In genomic region chr17:74481621-74482020, GRCh38 we compare ENCODE assay signal across 28 cellular contexts. TPM values are rescaled to one million over a fixed set of nuclear protein-coding genes. Genes with fewer than 3 reads are reported as not detected.
DNase-seq lines count a peak whose midpoint lies in the region; ATAC-seq, FAIRE-seq and TF ChIP-seq lines count a peak whose summit lies in the region.
"Had no signal": no experiment of that assay in that cellular context is flagged by ENCODE, and none has a peak within 500 bp of the region (broad histone marks: within the 10 kb centered on the region; RNA-seq: fewer than 3 reads in every experiment).

No MANE protein-coding gene starts in this region.

- no peak overlapping the region for H2BK12ac ChIP-seq in H1 (ENCODE audit: low read depth, low read length)

- H3K18ac ChIP-seq in H1 (ENCODE audit: extremely low read depth, low read length) = no peak overlapping the region

- DNase-seq in H7 = peak; percentile 30
- no peak for DNase-seq in activated CD8-positive, alpha-beta T cell treated with anti-CD3 and anti-CD28 coated beads, Interleukin-2, amount 10 ng/mL, durations not matched to agents 7 days and 5 days
- DNase-seq in H1 (ENCODE audit: low read depth in 1 of 2, low spot score in 2 of 2) = no peak
- DNase-seq in natural killer cell treated with Interleukin-12 subunit alpha and Interleukin-12 subunit beta and Interleukin-15 and Interleukin-18, amount 100 ng/mL, for 72 hours (ENCODE audit: low spot score) = no peak
- no peak for DNase-seq in activated gamma-delta T cell treated with Interleukin-2 at 50 U/mL for 16 hours
- DNase-seq: Calu3, DND-41, GOT3, MV-4-11, NCI-H1105, NCI-H146, NCI-H2029, NCI-H446, NCI-H524 treated with DMSO at 0.1 percent for 48 hours, PC-9, SJCRH30 had no signal

- WGBS in H1 (ENCODE audit: extremely low coverage in 1 of 2, insufficient coverage in 1 of 2, insufficient read length in 1 of 2, insufficient replicate concordance in 2 of 2, low coverage in 1 of 2, low lambda C conversion rate in 2 of 2, missing lambda C conversion rate in 1 of 2), 2 experiments = 84% methylated on average over 6 of the region's 7 CpGs; no CpG with 5 or more reads in 1 of the 2 experiments

- no peaks in the 10 kb centered on the region for H3K79me1 ChIP-seq in H1 (ENCODE audit: low read depth, low read length)

- no peak overlapping the region for H2BK20ac ChIP-seq in H1 (ENCODE audit: low read length)

- H3K79me2 ChIP-seq in H1 (ENCODE audit: control insufficient read depth in 1 of 2, insufficient read depth in 2 of 2, low read length in 2 of 2) = no peaks in the 10 kb centered on the region

- peaks cover 8% of the 10 kb centered on the region for H3K9me3 Mint-ChIP-seq in activated CD8-positive, alpha-beta T cell treated with anti-CD3 and anti-CD28 coated beads, Interleukin-2, amount 10 ng/mL, durations not matched to agents 7 days and 5 days (ENCODE audit: insufficient read depth)
- no peaks in the 10 kb centered on the region for H3K9me3 Mint-ChIP-seq in natural killer cell treated with Interleukin-12 subunit alpha and Interleukin-12 subunit beta and Interleukin-15 and Interleukin-18, amount 100 ng/mL, for 72 hours

- no peak for FAIRE-seq in H1 (lab: Jason Lieb, UNC)

- no peak overlapping the region for H2AFZ ChIP-seq in H1 (ENCODE audit: low read length)
- H2AFZ ChIP-seq: PC-9 had no signal

- H3K4me3 Mint-ChIP-seq in activated CD8-positive, alpha-beta T cell treated with anti-CD3 and anti-CD28 coated beads, Interleukin-2, amount 10 ng/mL, durations not matched to agents 7 days and 5 days = no peak overlapping the region
- no peak overlapping the region for H3K4me3 Mint-ChIP-seq in natural killer cell treated with Interleukin-12 subunit alpha and Interleukin-12 subunit beta and Interleukin-15 and Interleukin-18, amount 100 ng/mL, for 72 hours
- H3K4me3 Mint-ChIP-seq: CD14-positive monocyte had no signal

- no peak overlapping the region for H2AK5ac ChIP-seq in H1 (ENCODE audit: low read depth, low read length)

- H4K20me1 ChIP-seq in H1 (replicated peaks in 1 of 2; ENCODE audit: control insufficient read depth in 1 of 2, insufficient read depth in 2 of 2, low read length in 2 of 2) = no peaks in the 10 kb centered on the region

- no peak for ATAC-seq in activated CD8-positive, alpha-beta T cell treated with anti-CD3 and anti-CD28 coated beads, Interleukin-2, amount 10 ng/mL, durations not matched to agents 7 days and 5 days
- no peak for ATAC-seq in natural killer cell treated with Interleukin-12 subunit alpha and Interleukin-12 subunit beta and Interleukin-15 and Interleukin-18, amount 100 ng/mL, for 72 hours
- ATAC-seq in GM21723 (IDR thresholded peaks at IDR 0.05; ENCODE audit: unreplicated experiment) (no peak), HG03135 (IDR thresholded peaks at IDR 0.05; ENCODE audit: unreplicated experiment) (no peak), GM18870 (IDR thresholded peaks at IDR 0.05; ENCODE audit: unreplicated experiment) (no peak)
- ATAC-seq: HCT116, Right ventricle myocardium inferior, SK-N-SH treated with all-trans-retinoic acid at 6 μM for 48 hours had no signal

- H2BK15ac ChIP-seq in H1 (ENCODE audit: low read length) = no peak overlapping the region

- H3K4me1 ChIP-seq in H1 (replicated peaks in 1 of 4; ENCODE audit: control insufficient read depth in 3 of 4, insufficient read depth in 4 of 4, low read length in 3 of 4) = no peaks in the 10 kb centered on the region
- H3K4me1 ChIP-seq: SJCRH30 had no signal

- H3K9ac ChIP-seq in H1 (replicated peaks in 1 of 4; ENCODE audit: extremely low read depth in 1 of 4, low read depth in 3 of 4, low read length in 3 of 4) = no peak overlapping the region

- no peak for TF ChIP-seq CTCF in H1 (IDR thresholded peaks at IDR 0.05; ENCODE audit: control extremely low read depth in 1 of 3, insufficient read depth in 1 of 3, low read depth in 1 of 3, low read length in 3 of 3)

- POLR2A ChIA-PET in activated CD8-positive, alpha-beta T cell treated with anti-CD3 and anti-CD28 coated beads, Interleukin-2, amount 10 ng/mL, durations not matched to agents 7 days and 5 days (lab: Charles Lee) = no interaction called here
- POLR2A ChIA-PET in H1 (lab: Charles Lee; ENCODE audit: partially characterized antibody) = no interaction called here

- H4K5ac ChIP-seq in H1 (ENCODE audit: insufficient read length, low read depth, low read length) = no peak overlapping the region

- H3K23ac ChIP-seq in H1 (ENCODE audit: insufficient read length) = no peak overlapping the region

- H2BK120ac ChIP-seq in H1 (replicated peaks; ENCODE audit: low read depth, low read length) = no peak overlapping the region

- no peak overlapping the region for H2BK5ac ChIP-seq in H1 (ENCODE audit: low read depth, low read length)

- H3K4me3 ChIP-seq in H7 (ENCODE audit: insufficient read depth, low read depth, low read length) (no peak overlapping the region), H1 (ENCODE audit: extremely low read depth in 1 of 4, insufficient read depth in 2 of 4, low read depth in 3 of 4, low read length in 4 of 4) (no peak overlapping the region)
- H3K4me3 ChIP-seq: PC-9, SJCRH30 had no signal

- TF ChIP-seq RAD21 in H1 (IDR thresholded peaks at IDR 0.05 in 1 of 2, conservative IDR thresholded peaks at IDR 0.05 in 1 of 2; ENCODE audit: low read depth in 2 of 2, low read length in 2 of 2) = no peak

- no peaks in the 10 kb centered on the region for H3K27me3 ChIP-seq in H7 (ENCODE audit: control insufficient read depth, insufficient read depth, low read length)
- H3K27me3 ChIP-seq in H1 (replicated peaks in 1 of 4; ENCODE audit: control insufficient read depth in 3 of 4, extremely low read depth in 1 of 4, insufficient read depth in 3 of 4, low read length in 3 of 4) = no peaks in the 10 kb centered on the region

- H3K4me1 Mint-ChIP-seq in activated CD8-positive, alpha-beta T cell treated with anti-CD3 and anti-CD28 coated beads, Interleukin-2, amount 10 ng/mL, durations not matched to agents 7 days and 5 days (ENCODE audit: low read depth) = peaks cover 38% of the 10 kb centered on the region
- H3K4me1 Mint-ChIP-seq in natural killer cell treated with Interleukin-12 subunit alpha and Interleukin-12 subunit beta and Interleukin-15 and Interleukin-18, amount 100 ng/mL, for 72 hours (ENCODE audit: low read depth in 2 of 2) = peaks cover 54 to 61% of the 10 kb centered on the region in 2 donors

- no peak for TF ChIP-seq EP300 in H1 (IDR thresholded peaks at IDR 0.05; ENCODE audit: borderline replicate concordance in 1 of 2, low read depth in 2 of 2, low read length in 2 of 2)

- no peak overlapping the region for H4K91ac ChIP-seq in H1 (replicated peaks; ENCODE audit: insufficient read length, low read length)

- H3K23me2 ChIP-seq in H1 (ENCODE audit: low read depth, low read length) = no peaks in the 10 kb centered on the region

- H3K36me3 Mint-ChIP-seq in activated CD8-positive, alpha-beta T cell treated with anti-CD3 and anti-CD28 coated beads, Interleukin-2, amount 10 ng/mL, durations not matched to agents 7 days and 5 days (ENCODE audit: low read depth) = peaks cover 24% of the 10 kb centered on the region
- no peaks in the 10 kb centered on the region for H3K36me3 Mint-ChIP-seq in natural killer cell treated with Interleukin-12 subunit alpha and Interleukin-12 subunit beta and Interleukin-15 and Interleukin-18, amount 100 ng/mL, for 72 hours

- no peak overlapping the region for H3K4ac ChIP-seq in H1 (replicated peaks; ENCODE audit: insufficient read length, low read depth, low read length)

- H3K14ac ChIP-seq in H1 (ENCODE audit: insufficient read length) = no peak overlapping the region

- TF ChIP-seq POLR2A in H1 (IDR thresholded peaks at IDR 0.05; ENCODE audit: control extremely low read depth in 1 of 2, low read depth in 2 of 2, low read length in 2 of 2) = no peak

- peaks cover 8% of the 10 kb centered on the region for H3K27me3 Mint-ChIP-seq in activated CD8-positive, alpha-beta T cell treated with anti-CD3 and anti-CD28 coated beads, Interleukin-2, amount 10 ng/mL, durations not matched to agents 7 days and 5 days (ENCODE audit: low read depth)
- H3K27me3 Mint-ChIP-seq in natural killer cell treated with Interleukin-12 subunit alpha and Interleukin-12 subunit beta and Interleukin-15 and Interleukin-18, amount 100 ng/mL, for 72 hours = no peaks in the 10 kb centered on the region

- H3K27ac Mint-ChIP-seq in activated CD8-positive, alpha-beta T cell treated with anti-CD3 and anti-CD28 coated beads, Interleukin-2, amount 10 ng/mL, durations not matched to agents 7 days and 5 days = peak overlapping the region; percentile 30
- H3K27ac Mint-ChIP-seq in natural killer cell treated with Interleukin-12 subunit alpha and Interleukin-12 subunit beta and Interleukin-15 and Interleukin-18, amount 100 ng/mL, for 72 hours = peak overlapping the region; percentile 95 to 96

- no peak overlapping the region for H3K4me2 ChIP-seq in H1 (ENCODE audit: insufficient read depth in 1 of 2, low read depth in 2 of 2, low read length in 2 of 2)
- H3K4me2 ChIP-seq: PC-9 had no signal

- no peak overlapping the region for H3K27ac ChIP-seq in H1 (ENCODE audit: low read depth, low read length)
- H3K27ac ChIP-seq: PC-9, SJCRH30 had no signal

- CTCF ChIA-PET in activated CD8-positive, alpha-beta T cell treated with anti-CD3 and anti-CD28 coated beads, Interleukin-2, amount 10 ng/mL, durations not matched to agents 7 days and 5 days (lab: Charles Lee) = interaction anchor here (1.4 kb wide), 1 partner anchor 18 kb away, joined by 4 read pairs; no protein-coding TSS in a partner anchor
- CTCF ChIA-PET in H1 (lab: Charles Lee; ENCODE audit: partially characterized antibody) = interaction anchor here (0.8 to 6.0 kb wide), 5 partner anchors 9 to 186 kb away, joined by 3 to 29 read pairs (median 10); partner anchors contain the start of gene GPR142

- no peak overlapping the region for H3K56ac ChIP-seq in H1 (replicated peaks; ENCODE audit: insufficient read length, low read depth, low read length)

- H3K36me3 ChIP-seq in H7 (replicated peaks; ENCODE audit: control insufficient read depth, insufficient read depth, low read length) (no peaks in the 10 kb centered on the region), H1 (ENCODE audit: control insufficient read depth in 2 of 4, insufficient read depth in 4 of 4, low read length in 3 of 4) (no peaks in the 10 kb centered on the region)
- H3K36me3 ChIP-seq: SJCRH30 had no signal

- no peaks in the 10 kb centered on the region for H3K9me3 ChIP-seq in H1 (ENCODE audit: insufficient read depth in 2 of 2, low read depth in 1 of 2, low read length in 1 of 2)

- peak overlapping the region; percentile 65; the same call in 1 of the 2 replicates for H4K8ac ChIP-seq in H1 (ENCODE audit: extremely low read depth, insufficient read depth, low read length)

RNA-seq across cellular contexts. Expression of gene CD300A, which starts 15.2 kb away (rescaled TPM):
- total RNA-seq in H7 (2014; rRNA removed; shearing (Covaris generic)) = 0.07 and 0.48 TPM in 2 replicates
- total RNA-seq in activated CD8-positive, alpha-beta T cell treated with anti-CD3 and anti-CD28 coated beads, Interleukin-2, amount 10 ng/mL, durations not matched to agents 7 days and 5 days = 1 to 10 TPM; 2.1 to 2.8 TPM
- 0.46 and 0.52 TPM in 2 replicates for total RNA-seq in H1 (2021; fragmentation: NEBNext Ultra II Directional; extraction: Animal tissue kit (Norgen Biotek cat#: 25700))
- polyA plus RNA-seq in H1 (2011; rRNA removed) = 1.3 and 1.6 TPM in 2 replicates
- 1.5 TPM for polyA plus RNA-seq in H1 (2011; cell fraction: cytosol; rRNA removed)
- polyA plus RNA-seq in H1 (2011; cell fraction: nucleus; rRNA removed) = 2.0 TPM
- 0.75 to 2.2 TPM (median 1.1 TPM) in 4 replicates for polyA plus RNA-seq in H1 (2012, experiment 1 of 2)
- 0.81 TPM for polyA plus RNA-seq in H1 (2012, experiment 2 of 2)
- polyA plus RNA-seq in H1 (2013, experiment 1 of 2) = 1.2 TPM
- 1.2 TPM for polyA plus RNA-seq in H1 (2013, experiment 2 of 2)
- 1.2 and 1.8 TPM in 2 replicates for polyA minus RNA-seq in H1 (2011; rRNA and poly(A)+ RNA removed)
- not detected for polyA minus RNA-seq in H1 (2011; cell fraction: cytosol; rRNA and poly(A)+ RNA removed)
- 0.30 TPM for polyA minus RNA-seq in H1 (2011; cell fraction: nucleus; rRNA and poly(A)+ RNA removed)
- 10 to 100 TPM; 17.6 to 43.7 TPM for total RNA-seq in natural killer cell treated with Interleukin-12 subunit alpha and Interleukin-12 subunit beta and Interleukin-15 and Interleukin-18, amount 100 ng/mL, for 72 hours
- total RNA-seq: A673, HT-29, LHCN-M2, MCF 10A, PC-9, RPMI7951, SJCRH30 had no signal

RNA-seq across cellular contexts. Expression of gene CD300LB, which starts 49.7 kb away (rescaled TPM):
- total RNA-seq in H7 (2014; rRNA removed; shearing (Covaris generic)) = not detected in 2 replicates
- total RNA-seq in activated CD8-positive, alpha-beta T cell treated with anti-CD3 and anti-CD28 coated beads, Interleukin-2, amount 10 ng/mL, durations not matched to agents 7 days and 5 days = not detected
- not detected in 2 replicates for total RNA-seq in H1 (2021; fragmentation: NEBNext Ultra II Directional; extraction: Animal tissue kit (Norgen Biotek cat#: 25700))
- not detected in 2 replicates for polyA plus RNA-seq in H1 (2011; rRNA removed)
- polyA plus RNA-seq in H1 (2011; cell fraction: cytosol; rRNA removed) = not detected
- polyA plus RNA-seq in H1 (2011; cell fraction: nucleus; rRNA removed) = not detected
- not detected in 4 replicates for polyA plus RNA-seq in H1 (2012, experiment 1 of 2)
- polyA plus RNA-seq in H1 (2012, experiment 2 of 2) = not detected
- not detected for polyA plus RNA-seq in H1 (2013, experiment 1 of 2)
- not detected for polyA plus RNA-seq in H1 (2013, experiment 2 of 2)
- not detected in 2 replicates for polyA minus RNA-seq in H1 (2011; rRNA and poly(A)+ RNA removed)
- polyA minus RNA-seq in H1 (2011; cell fraction: cytosol; rRNA and poly(A)+ RNA removed) = not detected
- polyA minus RNA-seq in H1 (2011; cell fraction: nucleus; rRNA and poly(A)+ RNA removed) = not detected
- total RNA-seq in natural killer cell treated with Interleukin-12 subunit alpha and Interleukin-12 subunit beta and Interleukin-15 and Interleukin-18, amount 100 ng/mL, for 72 hours = under 1 TPM; 0.17 to 0.39 TPM
- total RNA-seq: A673, Calu3, HT-29, LHCN-M2, MCF 10A, PC-9, RPMI7951, SJCRH30 had no signal

RNA-seq across cellular contexts. Expression of gene GPRC5C, which starts 49.7 kb away (rescaled TPM):
- 35.3 and 48.8 TPM in 2 replicates for total RNA-seq in H7 (2014; rRNA removed; shearing (Covaris generic))
- under 1 TPM in 1 of 2 experiments, not detected in 1; 0.32 TPM for total RNA-seq in activated CD8-positive, alpha-beta T cell treated with anti-CD3 and anti-CD28 coated beads, Interleukin-2, amount 10 ng/mL, durations not matched to agents 7 days and 5 days
- total RNA-seq in H1 (2021; fragmentation: NEBNext Ultra II Directional; extraction: Animal tissue kit (Norgen Biotek cat#: 25700)) = 17.1 and 18.3 TPM in 2 replicates
- polyA plus RNA-seq in H1 (2011; rRNA removed) = 55.8 and 58.7 TPM in 2 replicates
- polyA plus RNA-seq in H1 (2011; cell fraction: cytosol; rRNA removed) = 47.4 TPM
- polyA plus RNA-seq in H1 (2011; cell fraction: nucleus; rRNA removed) = 60.7 TPM
- polyA plus RNA-seq in H1 (2012, experiment 1 of 2) = 8.3 to 26.4 TPM (median 23.9 TPM) in 4 replicates
- polyA plus RNA-seq in H1 (2012, experiment 2 of 2) = 21.0 TPM
- polyA plus RNA-seq in H1 (2013, experiment 1 of 2) = 21.4 TPM
- polyA plus RNA-seq in H1 (2013, experiment 2 of 2) = 20.6 TPM
- 23.1 and 27.5 TPM in 2 replicates for polyA minus RNA-seq in H1 (2011; rRNA and poly(A)+ RNA removed)
- 29.0 TPM for polyA minus RNA-seq in H1 (2011; cell fraction: cytosol; rRNA and poly(A)+ RNA removed)
- 19.2 TPM for polyA minus RNA-seq in H1 (2011; cell fraction: nucleus; rRNA and poly(A)+ RNA removed)
- total RNA-seq in natural killer cell treated with Interleukin-12 subunit alpha and Interleukin-12 subunit beta and Interleukin-15 and Interleukin-18, amount 100 ng/mL, for 72 hours = under 1 TPM in 1 of 2 donors, not detected in 1; 0.25 TPM
- total RNA-seq: A673, LHCN-M2, SJCRH30 had no signal

Comparison
In these comparisons a context has a peak if more than half of its experiments do, and no peak if none do; other contexts are left out.
1. RNA of gene CD300A, which starts 15.2 kb away (total RNA-seq): 17.6 to 43.7 TPM in natural killer cell treated with Interleukin-12 subunit alpha and Interleukin-12 subunit beta and Interleukin-15 and Interleukin-18, amount 100 ng/mL, for 72 hours; 2.1 to 2.8 TPM in activated CD8-positive, alpha-beta T cell treated with anti-CD3 and anti-CD28 coated beads, Interleukin-2, amount 10 ng/mL, durations not matched to agents 7 days and 5 days, 0.46 to 0.52 TPM in H1 and 0.07 to 0.48 TPM in H7; every median in the first group is over 4 times any median in the second.
2. RNA of gene GPRC5C, which starts 49.7 kb away (total RNA-seq): 35.3 to 48.8 TPM in H7 and 17.1 to 18.3 TPM in H1; 0.32 TPM in activated CD8-positive, alpha-beta T cell treated with anti-CD3 and anti-CD28 coated beads, Interleukin-2, amount 10 ng/mL, durations not matched to agents 7 days and 5 days and 0.25 TPM in natural killer cell treated with Interleukin-12 subunit alpha and Interleukin-12 subunit beta and Interleukin-15 and Interleukin-18, amount 100 ng/mL, for 72 hours; every median in the first group is over 10 times any median in the second.